Comparison of ENCODE assay signal across 29 cellular contexts in genomic region chr10:11095374-11095785, GRCh38.
DNase-seq lines count a peak whose midpoint lies in the region; ATAC-seq and TF ChIP-seq lines count a peak whose summit lies in the region.
"Had no signal": no experiment of that assay in that cellular context is flagged by ENCODE, and none has a peak within 500 bp of the region (broad histone marks: within the 10 kb centered on the region; RNA-seq: fewer than 3 reads in every experiment).

No MANE protein-coding gene starts in this region.

- TF ChIP-seq POLR2A in NB4 (IDR thresholded peaks at IDR 0.05; ENCODE audit: extremely low read depth, insufficient read length): no peak

- H3K4me1 ChIP-seq in GM23338 (ENCODE audit: insufficient read depth): peaks cover 36% of the 10 kb centered on the region
- peaks cover 10% of the 10 kb centered on the region for H3K4me1 ChIP-seq in lower lobe of right lung
- H3K4me1 ChIP-seq in osteoblast (ENCODE audit: insufficient read depth, low read length): no peaks in the 10 kb centered on the region
- H3K4me1 ChIP-seq: A549, tibial artery had no signal

- H3K9me3 ChIP-seq in lower lobe of right lung (no peaks in the 10 kb centered on the region), osteoblast (ENCODE audit: low read depth, low read length) (peaks cover 3% of the 10 kb centered on the region)
- H3K9me3 ChIP-seq: A549, esophagus squamous epithelium, psoas muscle, tibial artery had no signal

- DNase-seq in GM23338 (ENCODE audit: low spot score) (peak; percentile 64), NB4 (ENCODE audit: low read depth) (peak; percentile 2), memory B cell (ENCODE audit: low spot score in 2 of 2) (no peak), GM13977 (ENCODE audit: low spot score) (no peak), lower lobe of right lung (no peak), osteoblast (ENCODE audit: insufficient read length, low spot score, missing footprints) (no peak)
- DNase-seq: activated CD4-positive, alpha-beta T cell treated with anti-CD3 and anti-CD28 coated beads, Interleukin-2, amount 50 U/mL, for 48 hours; activated CD4-positive, CD25-positive, alpha-beta regulatory T cell; activated naive CD4-positive, alpha-beta T cell treated with Interleukin-2 at 50 U/mL for 16 hours; activated T-cell treated with anti-CD3 and anti-CD28 coated beads, Interleukin-2, amount 50 U/mL, for 48 hours; Calu3; DMS79; esophagus squamous epithelium; GDM1; GM23248; HFFc6; NCI-H446; PC-3; psoas muscle; stimulated activated CD4-positive, alpha-beta T cell treated with anti-CD3 and anti-CD28 coated beads, Interleukin-4, amount 100 ng/mL, for 1 hour; tibial artery had no signal

- peak overlapping the region; percentile 74 for H3K27ac Mint-ChIP-seq in GM23338
- H3K27ac Mint-ChIP-seq in brain: peak overlapping the region in 4 of 5 experiments; percentile 59 to 84 (median 74)
- H3K27ac Mint-ChIP-seq in memory B cell: peak overlapping the region; percentile 26
- H3K27ac Mint-ChIP-seq: dendritic cell treated with granulocyte-macrophage colony-stimulating factor and Interleukin-4, amounts not matched to agents 40 ng/mL and 50 ng/mL, for 4 days; HFFc6 had no signal

- intact Hi-C loops in lower lobe of right lung (cut with DNase I): no loop called here

- peak overlapping the region; percentile 59 for H3K4me2 ChIP-seq in GM23338
- no peak overlapping the region for H3K4me2 ChIP-seq in osteoblast (ENCODE audit: insufficient read depth, low read length)
- H3K4me2 ChIP-seq: A549, hepatocyte, KMS-11 had no signal

- in situ Hi-C loops in GM13977 (cut with MboI; ENCODE audit: low pct_unique_long_range_greater_than_20kb, low sequenced_read_pairs, unreplicated experiment): no loop called here

- H2AFZ ChIP-seq in GM23338: no peak overlapping the region
- no peak overlapping the region for H2AFZ ChIP-seq in osteoblast (ENCODE audit: low read length)
- H2AFZ ChIP-seq: GM23248, hepatocyte had no signal

- H3K79me2 ChIP-seq in GM23338 (replicated peaks; ENCODE audit: insufficient read depth): no peaks in the 10 kb centered on the region
- H3K79me2 ChIP-seq in osteoblast (ENCODE audit: insufficient read depth, low read length): no peaks in the 10 kb centered on the region
- H3K79me2 ChIP-seq: hepatocyte had no signal

- H3K9me2 ChIP-seq in GM23338 (ENCODE audit: insufficient read depth): no peaks in the 10 kb centered on the region

- no peaks in the 10 kb centered on the region for H4K20me1 ChIP-seq in GM23338 (replicated peaks; ENCODE audit: insufficient read depth)
- H4K20me1 ChIP-seq in osteoblast (ENCODE audit: insufficient read depth, low read length): no peaks in the 10 kb centered on the region

- H3K36me3 Mint-ChIP-seq in GM23338 (ENCODE audit: low read depth): no peaks in the 10 kb centered on the region
- H3K36me3 Mint-ChIP-seq in brain: peaks cover 30% of the 10 kb centered on the region
- no peaks in the 10 kb centered on the region for H3K36me3 Mint-ChIP-seq in memory B cell

- H3K9me3 Mint-ChIP-seq in GM23338 (no peaks in the 10 kb centered on the region), brain (peaks cover 0 to 3% (median 0%) of the 10 kb centered on the region in 5 experiments), memory B cell (no peaks in the 10 kb centered on the region)
- H3K9me3 Mint-ChIP-seq: dendritic cell treated with granulocyte-macrophage colony-stimulating factor and Interleukin-4, amounts not matched to agents 40 ng/mL and 50 ng/mL, for 4 days had no signal

- H3K4me3 Mint-ChIP-seq in GM23338 (peak overlapping the region; percentile 38; the same call in 1 of the 3 replicates), brain (peak overlapping the region in 4 of 5 experiments; percentile 20 to 69 (median 56)), memory B cell (no peak overlapping the region)
- H3K4me3 Mint-ChIP-seq: dendritic cell treated with granulocyte-macrophage colony-stimulating factor and Interleukin-4, amounts not matched to agents 40 ng/mL and 50 ng/mL, for 4 days; HFFc6 had no signal

- peak; percentile 70 for ATAC-seq in GM23338
- no peak for ATAC-seq in memory B cell (ENCODE audit: low read depth)
- ATAC-seq in HG03135 (IDR thresholded peaks at IDR 0.05; ENCODE audit: unreplicated experiment): no peak
- ATAC-seq in lower lobe of right lung: no peak
- ATAC-seq: A549, PC-3, psoas muscle had no signal

- H3K4me3 ChIP-seq in GM23338 (no peak overlapping the region), NB4 (ENCODE audit: low read depth, low read length) (no peak overlapping the region), lower lobe of right lung (no peak overlapping the region), osteoblast (ENCODE audit: insufficient read depth, low read length) (no peak overlapping the region)
- H3K4me3 ChIP-seq: A549, esophagus squamous epithelium, GM23248, hepatocyte, psoas muscle, SK-N-MC, tibial artery had no signal

- H3F3A ChIP-seq in GM23338 (replicated peaks; ENCODE audit: low read depth): no peaks in the 10 kb centered on the region

- peak; percentile 29 to 45 for TF ChIP-seq CTCF in GM23338 (conservative IDR thresholded peaks at IDR 0.05; ENCODE audit: low read depth in 2 of 2)
- no peak for TF ChIP-seq CTCF in NB4 (IDR thresholded peaks at IDR 0.05; ENCODE audit: low read depth, low read length)
- TF ChIP-seq CTCF in brain (conservative IDR thresholded peaks at IDR 0.05): no peak
- TF ChIP-seq CTCF in GM13977 (IDR thresholded peaks at IDR 0.05; ENCODE audit: extremely low read depth, insufficient read depth, missing control alignments): no peak
- TF ChIP-seq CTCF in lower lobe of right lung (IDR thresholded peaks at IDR 0.05): no peak
- no peak for TF ChIP-seq CTCF in osteoblast (IDR thresholded peaks at IDR 0.05; ENCODE audit: extremely low read depth, low read depth, low read length)

- peaks cover 32% of the 10 kb centered on the region for H3K4me1 Mint-ChIP-seq in GM23338
- H3K4me1 Mint-ChIP-seq in brain: peaks cover 72% of the 10 kb centered on the region
- H3K4me1 Mint-ChIP-seq in memory B cell: no peaks in the 10 kb centered on the region

- H3K27me3 Mint-ChIP-seq in GM23338 (ENCODE audit: insufficient read depth, low read depth, poor library complexity) (peaks cover 7% of the 10 kb centered on the region), brain (no peaks in the 10 kb centered on the region), memory B cell (peaks cover 8% of the 10 kb centered on the region)

- H3K27ac ChIP-seq in GM23338 (ENCODE audit: low read depth) (peak overlapping the region; percentile 75; the same call in 1 of the 2 replicates), lower lobe of right lung (no peak overlapping the region), osteoblast (ENCODE audit: low read depth, low read length) (no peak overlapping the region)
- H3K27ac ChIP-seq: A549, esophagus squamous epithelium, GM23248, hepatocyte, HL-60, KMS-11, psoas muscle, SK-N-MC, tibial artery had no signal

- H3K36me3 ChIP-seq in GM23338 (ENCODE audit: insufficient read depth) (no peaks in the 10 kb centered on the region), lower lobe of right lung (no peaks in the 10 kb centered on the region), osteoblast (ENCODE audit: insufficient read depth, low read length) (no peaks in the 10 kb centered on the region)
- H3K36me3 ChIP-seq: esophagus squamous epithelium, tibial artery had no signal

- H3K27me3 ChIP-seq in GM23338 (ENCODE audit: insufficient read depth) (no peaks in the 10 kb centered on the region), lower lobe of right lung (ENCODE audit: low read depth) (no peaks in the 10 kb centered on the region), osteoblast (ENCODE audit: insufficient read depth, low read length) (no peaks in the 10 kb centered on the region)
- H3K27me3 ChIP-seq: esophagus squamous epithelium, hepatocyte, tibial artery had no signal

TF ChIP-seq in GM23338, 12 proteins besides CTCF, POLR2A, EP300 and RAD21 (continues in another document):
- TF ChIP-seq ETS1 (IDR thresholded peaks at IDR 0.05): no peak
- TF ChIP-seq JUNB (IDR thresholded peaks at IDR 0.05; ENCODE audit: unreplicated experiment): no peak
- no peak for TF ChIP-seq ZNF331 (CRISPR knock-in tag; IDR thresholded peaks at IDR 0.05; ENCODE audit: low read depth)
- TF ChIP-seq CREB1 (CRISPR knock-in tag; IDR thresholded peaks at IDR 0.05; ENCODE audit: low read depth): no peak
- no peak for TF ChIP-seq REST (IDR thresholded peaks at IDR 0.05; ENCODE audit: unreplicated experiment)
- TF ChIP-seq NANOG (IDR thresholded peaks at IDR 0.05; ENCODE audit: borderline replicate concordance): no peak
- TF ChIP-seq POLR2AphosphoS5 (IDR thresholded peaks at IDR 0.05; ENCODE audit: low read depth): no peak

Comparison
In these comparisons a context has a peak if more than half of its experiments do, and no peak if none do; other contexts are left out.
1. DNase-seq: peak in GM23338 (single experiment) and NB4 (single experiment); none in memory B cell (0 of 2), GM13977 (single experiment), lower lobe of right lung (single experiment) and osteoblast (single experiment).
2. CTCF ChIP-seq: peak in GM23338 (2 of 2); none in NB4 (single experiment), brain (0 of 2), GM13977 (single experiment), lower lobe of right lung (single experiment) and osteoblast (single experiment).
3. Peak in every context shown above with its lines, with median percentiles within 50 percentile points of each other: H3K27ac Mint-ChIP-seq.